ENCODE assay signal across 8 cellular contexts in the genomic region with DNA sequence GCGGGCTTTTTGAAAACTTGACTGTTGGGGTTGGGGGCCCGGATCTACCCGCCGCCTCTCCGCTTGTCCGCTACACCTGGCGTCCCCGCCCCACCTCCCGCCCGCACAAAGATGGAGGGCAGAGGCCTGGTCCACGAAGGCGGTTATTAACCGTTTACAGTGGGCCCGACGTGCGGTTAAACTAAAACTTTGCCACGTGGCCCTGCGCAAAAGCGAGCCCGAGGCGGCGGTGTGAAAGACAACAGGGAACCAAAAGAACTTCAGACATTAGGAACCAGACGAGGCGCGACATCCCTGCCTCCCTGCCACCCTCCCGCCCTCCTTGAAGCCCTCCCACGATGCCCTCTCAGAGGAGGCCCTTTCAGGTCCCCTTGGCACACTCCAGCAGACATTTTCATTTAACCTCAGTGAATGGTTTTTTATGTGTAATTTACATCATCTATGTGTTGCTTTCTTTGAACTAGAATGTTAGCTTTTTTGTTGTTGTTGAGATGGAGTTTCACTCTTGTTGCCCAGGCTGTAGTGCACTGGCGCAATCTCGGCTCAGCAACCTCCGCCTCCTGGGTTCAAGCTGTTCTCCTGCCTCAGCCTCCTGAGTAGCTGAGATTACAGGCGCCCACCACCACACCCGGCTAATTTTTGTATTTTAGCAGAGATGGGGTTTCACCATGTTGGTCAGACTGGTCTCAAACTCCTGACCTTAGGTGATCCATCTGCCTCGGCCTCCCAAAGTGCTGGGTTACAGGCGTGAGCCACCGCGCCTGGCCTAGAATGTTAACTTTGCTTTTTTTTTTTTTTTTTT. TPM values are rescaled to one million over a fixed set of nuclear protein-coding genes. Genes with fewer than 3 reads are reported as not detected.
DNase-seq lines count a peak whose midpoint lies in the region; ATAC-seq lines count a peak whose summit lies in the region.

No MANE protein-coding gene starts in this region.

- DNase-seq in iPS DF 6.9 (ENCODE audit: low read depth, low spot score) (no peak), NCI-H2107 (lab: John Stamatoyannopoulos, UW) (no peak)
- DNase-seq in stimulated activated effector memory CD8-positive, alpha-beta T cell treated with anti-CD3 and anti-CD28 coated beads, Interleukin-12 subunit alpha, Interleukin-12 subunit beta, amount 100 ng/mL, for 72 hours (ENCODE audit: low spot score in 2 of 2) = no peak
- DNase-seq in activated CD8-positive, alpha-beta memory T cell treated with anti-CD3 and anti-CD28 coated beads, Interleukin-2, amount 50 U/mL, for 48 hours = no peak

- no peaks in the 10 kb centered on the region for H3K36me3 ChIP-seq in iPS DF 6.9 (ENCODE audit: control insufficient read depth, insufficient read depth, low read length)

- H3K27ac ChIP-seq in iPS DF 6.9 (ENCODE audit: low read length) = no peak overlapping the region

- peaks cover 13% of the 10 kb centered on the region for H3K4me1 Mint-ChIP-seq in activated T-helper 17 cell treated with anti-CD3 and anti-CD28 coated beads, Interleukin-2, amount 50 U/mL, for 72 hours
- peaks cover 25% of the 10 kb centered on the region for H3K4me1 Mint-ChIP-seq in stimulated activated effector memory CD8-positive, alpha-beta T cell treated with anti-CD3 and anti-CD28 coated beads, Interleukin-12 subunit alpha, Interleukin-12 subunit beta, amount 100 ng/mL, for 72 hours

- H3K4me1 ChIP-seq in iPS DF 6.9 (ENCODE audit: control insufficient read depth, insufficient read depth, low read length) = no peaks in the 10 kb centered on the region; the same call in none of the 2 replicates

- no CpG with 5 or more reads among the region's 36 CpGs for WGBS in iPS DF 6.9 (ENCODE audit: insufficient coverage, insufficient read length)

- H3K4me3 ChIP-seq in iPS DF 6.9 (ENCODE audit: low read length) = peak overlapping the region; percentile 98; the same call in 1 of the 2 replicates

- peak overlapping the region; percentile 91 for H3K4me3 Mint-ChIP-seq in activated T-helper 17 cell treated with anti-CD3 and anti-CD28 coated beads, Interleukin-2, amount 50 U/mL, for 72 hours
- H3K4me3 Mint-ChIP-seq in stimulated activated effector memory CD8-positive, alpha-beta T cell treated with anti-CD3 and anti-CD28 coated beads, Interleukin-12 subunit alpha, Interleukin-12 subunit beta, amount 100 ng/mL, for 72 hours = peak overlapping the region; percentile 94

- H3K9me3 ChIP-seq in iPS DF 6.9 (ENCODE audit: control insufficient read depth, insufficient read depth, low read length) = no peaks in the 10 kb centered on the region

- peaks cover 46% of the 10 kb centered on the region for H3K36me3 Mint-ChIP-seq in activated T-helper 17 cell treated with anti-CD3 and anti-CD28 coated beads, Interleukin-2, amount 50 U/mL, for 72 hours (ENCODE audit: low read depth)
- peaks cover 49% of the 10 kb centered on the region for H3K36me3 Mint-ChIP-seq in stimulated activated effector memory CD8-positive, alpha-beta T cell treated with anti-CD3 and anti-CD28 coated beads, Interleukin-12 subunit alpha, Interleukin-12 subunit beta, amount 100 ng/mL, for 72 hours

- H3K27me3 ChIP-seq in iPS DF 6.9 (ENCODE audit: control insufficient read depth, insufficient read depth, low read length) = no peaks in the 10 kb centered on the region

- H3K27me3 Mint-ChIP-seq in activated T-helper 17 cell treated with anti-CD3 and anti-CD28 coated beads, Interleukin-2, amount 50 U/mL, for 72 hours = no peaks in the 10 kb centered on the region

- ATAC-seq in GM18868 (IDR thresholded peaks at IDR 0.05; ENCODE audit: unreplicated experiment) (peak; percentile 20), HG02973 (IDR thresholded peaks at IDR 0.05; ENCODE audit: unreplicated experiment) (peak; percentile 11), HG03196 (IDR thresholded peaks at IDR 0.05; ENCODE audit: unreplicated experiment) (no peak)
- ATAC-seq in activated T-helper 17 cell treated with anti-CD3 and anti-CD28 coated beads, Interleukin-2, amount 50 U/mL, for 72 hours (replicated peaks) = peak; percentile 28
- ATAC-seq in stimulated activated effector memory CD8-positive, alpha-beta T cell treated with anti-CD3 and anti-CD28 coated beads, Interleukin-12 subunit alpha, Interleukin-12 subunit beta, amount 100 ng/mL, for 72 hours = peak; percentile 38

- H3K9me3 Mint-ChIP-seq in activated T-helper 17 cell treated with anti-CD3 and anti-CD28 coated beads, Interleukin-2, amount 50 U/mL, for 72 hours = no peaks in the 10 kb centered on the region
- H3K9me3 Mint-ChIP-seq in stimulated activated effector memory CD8-positive, alpha-beta T cell treated with anti-CD3 and anti-CD28 coated beads, Interleukin-12 subunit alpha, Interleukin-12 subunit beta, amount 100 ng/mL, for 72 hours = no peaks in the 10 kb centered on the region

- peak overlapping the region; percentile 99 for H3K27ac Mint-ChIP-seq in activated T-helper 17 cell treated with anti-CD3 and anti-CD28 coated beads, Interleukin-2, amount 50 U/mL, for 72 hours
- H3K27ac Mint-ChIP-seq in stimulated activated effector memory CD8-positive, alpha-beta T cell treated with anti-CD3 and anti-CD28 coated beads, Interleukin-12 subunit alpha, Interleukin-12 subunit beta, amount 100 ng/mL, for 72 hours = peak overlapping the region; percentile 100

RNA-seq across cellular contexts. Expression of gene HNRNPA0, which starts 1.0 kb away (rescaled TPM):
- 10 to 100 TPM; 30.0 to 35.5 TPM for total RNA-seq in activated T-helper 17 cell treated with anti-CD3 and anti-CD28 coated beads, Interleukin-2, amount 50 U/mL, for 72 hours

RNA-seq across cellular contexts. Expression of gene KLHL3, which starts 19.3 kb away (rescaled TPM):
- 1 to 10 TPM; 5.3 to 9.5 TPM for total RNA-seq in activated T-helper 17 cell treated with anti-CD3 and anti-CD28 coated beads, Interleukin-2, amount 50 U/mL, for 72 hours
